Comparison of ENCODE assay signal across 8 cellular contexts in genomic region chr5:5421149-5421960, GRCh38. TPM values are rescaled to one million over a fixed set of nuclear protein-coding genes. Genes with fewer than 3 reads are reported as not detected.
DNase-seq lines count a peak whose midpoint lies in the region; ATAC-seq and TF ChIP-seq lines count a peak whose summit lies in the region.

No MANE protein-coding gene starts in this region.

- no peak for TF ChIP-seq POLR2A in esophagus muscularis mucosa (IDR thresholded peaks at IDR 0.05; ENCODE audit: low read depth)

- H3K9me3 ChIP-seq in left ventricle myocardium inferior (replicated peaks) (no peaks in the 10 kb centered on the region), esophagus muscularis mucosa (no peaks in the 10 kb centered on the region), trophoblast cell (ENCODE audit: insufficient read depth, low read depth, low read length) (no peaks in the 10 kb centered on the region)

- H4K12ac ChIP-seq in trophoblast cell (ENCODE audit: low read depth, low read length): peak overlapping the region; percentile 21

- peaks cover 10% of the 10 kb centered on the region for H3K79me1 ChIP-seq in trophoblast cell (ENCODE audit: low read length)

- H3K27ac ChIP-seq in left ventricle myocardium inferior (replicated peaks) (peak overlapping the region; percentile 98), esophagus muscularis mucosa (replicated peaks in 1 of 4) (peak overlapping the region; percentile 93 to 96 (median 96)), trophoblast cell (ENCODE audit: low read depth, low read length) (peak overlapping the region; percentile 66)

- peak overlapping the region; percentile 3 for H4K91ac ChIP-seq in trophoblast cell (ENCODE audit: low read depth, low read length)

- peak overlapping the region; percentile 15 for H2BK5ac ChIP-seq in trophoblast cell (ENCODE audit: low read depth, low read length, poor library complexity)

- no peak overlapping the region for H2BK12ac ChIP-seq in trophoblast cell (ENCODE audit: low read length)

- intact Hi-C loops in left ventricle myocardium inferior (cut with micrococcal nuclease) (no loop called here), left ventricle myocardium superior (cut with micrococcal nuclease) (no loop called here), esophagus muscularis mucosa (cut with DNase I) (loop anchor here (5.0 kb wide), 1 partner anchor 1281 kb away; no protein-coding TSS in a partner anchor)

- DNase-seq in left ventricle myocardium inferior (no peak), left ventricle myocardium superior (no peak), esophagus muscularis mucosa (ENCODE audit: extremely low spot score) (peak; percentile 78), trophoblast cell (peak in 1 of 2 donors; percentile 24), SKM-1 treated with dmso at 0.1 percent for 144 hours (lab: John Stamatoyannopoulos, UW; ENCODE audit: unreplicated experiment) (no peak), dedifferentiated amniotic fluid mesenchymal stem cell (ENCODE audit: extremely low spot score) (no peak)
- peak; percentile 23 to 28 for DNase-seq in activated CD4-positive, alpha-beta T cell treated with anti-CD3 and anti-CD28 coated beads, Interleukin-2, amount 50 U/mL, for 48 hours

- H3K36me3 ChIP-seq in left ventricle myocardium inferior (no peaks in the 10 kb centered on the region), esophagus muscularis mucosa (peaks cover 0 to 9% (median 0%) of the 10 kb centered on the region in 4 donors), trophoblast cell (ENCODE audit: control insufficient read depth in 1 of 2, insufficient read depth in 2 of 2, low read length in 2 of 2) (no peaks in the 10 kb centered on the region)

- no peak overlapping the region for H3K23ac ChIP-seq in trophoblast cell (ENCODE audit: low read length)

- TF ChIP-seq CTCF in left ventricle myocardium inferior (IDR thresholded peaks at IDR 0.05; ENCODE audit: borderline replicate concordance) (no peak), esophagus muscularis mucosa (IDR thresholded peaks at IDR 0.05) (no peak)

- H3K27me3 ChIP-seq in left ventricle myocardium inferior (ENCODE audit: low read depth) (no peaks in the 10 kb centered on the region), esophagus muscularis mucosa (no peaks in the 10 kb centered on the region), trophoblast cell (ENCODE audit: insufficient read depth, low read length) (no peaks in the 10 kb centered on the region)

- H3K4me3 ChIP-seq in left ventricle myocardium inferior (peak overlapping the region; percentile 94), esophagus muscularis mucosa (peak overlapping the region; percentile 96 to 100 (median 97)), trophoblast cell (ENCODE audit: low read depth, low read length) (peak overlapping the region; percentile 78)

- WGBS in esophagus muscularis mucosa: 14% methylated on average over 24 of the region's 24 CpGs
- no CpG with 5 or more reads among the region's 24 CpGs for WGBS in trophoblast cell (ENCODE audit: extremely low coverage, insufficient coverage, insufficient read length)

- peak overlapping the region; percentile 67 for H3K14ac ChIP-seq in trophoblast cell (ENCODE audit: low read length)

- peak overlapping the region; percentile 45 for H3K9ac ChIP-seq in trophoblast cell (ENCODE audit: low read length)

- peak overlapping the region; percentile 72 for H3K4me2 ChIP-seq in trophoblast cell (ENCODE audit: low read length)

- ATAC-seq in left ventricle myocardium superior: no peak
- peak; percentile 19 for ATAC-seq in HG03520 (IDR thresholded peaks at IDR 0.05; ENCODE audit: unreplicated experiment)

- H3K4me1 ChIP-seq in left ventricle myocardium inferior (peaks cover 50% of the 10 kb centered on the region), esophagus muscularis mucosa (peaks cover 26 to 50% (median 42%) of the 10 kb centered on the region in 4 donors), trophoblast cell (ENCODE audit: control insufficient read depth in 1 of 2, insufficient read depth in 2 of 2, low read length in 2 of 2) (peaks cover 5 to 9% of the 10 kb centered on the region in 2 experiments)

- H2BK120ac ChIP-seq in trophoblast cell (ENCODE audit: insufficient read depth, low read length, poor library complexity): no peak overlapping the region

- H3K79me2 ChIP-seq in trophoblast cell (ENCODE audit: control insufficient read depth, insufficient read depth, low read length, poor library complexity): peaks cover 14% of the 10 kb centered on the region

- peak overlapping the region; percentile 38 for H2AFZ ChIP-seq in trophoblast cell (ENCODE audit: insufficient read depth, low read length, poor library complexity)

- peak overlapping the region; percentile 2 for H3K4ac ChIP-seq in trophoblast cell (ENCODE audit: low read depth, low read length)

- no peak overlapping the region for H3K18ac ChIP-seq in trophoblast cell (ENCODE audit: low read length)

- no peak for TF ChIP-seq EP300 in esophagus muscularis mucosa (IDR thresholded peaks at IDR 0.05)

- no peak overlapping the region for H2AK5ac ChIP-seq in trophoblast cell (ENCODE audit: low read length)

- peak overlapping the region; percentile 78 for H4K8ac ChIP-seq in trophoblast cell (ENCODE audit: low read depth, low read length)

RNA-seq across cellular contexts. Expression of gene ICE1, which starts 1.1 kb away (rescaled TPM):
- total RNA-seq in left ventricle myocardium inferior: 17.5 TPM
- total RNA-seq in left ventricle myocardium superior: 18.3 TPM
- 10 to 100 TPM; 27.6 to 31.6 (median 30.1) TPM for total RNA-seq in esophagus muscularis mucosa
- polyA plus RNA-seq in trophoblast cell (2013): 15.4 and 15.9 TPM in 2 replicates

Comparison
In these comparisons a context has a peak if more than half of its experiments do, and no peak if none do; other contexts are left out.
1. DNase-seq: peak in activated CD4-positive, alpha-beta T cell treated with anti-CD3 and anti-CD28 coated beads, Interleukin-2, amount 50 U/mL, for 48 hours (2 of 2) and esophagus muscularis mucosa (single experiment); none in left ventricle myocardium inferior (single experiment), left ventricle myocardium superior (single experiment), SKM-1 treated with dmso at 0.1 percent for 144 hours (single experiment) and dedifferentiated amniotic fluid mesenchymal stem cell (single experiment).
2. Peak in every context shown above with its lines, with median percentiles within 50 percentile points of each other: H3K27ac ChIP-seq and H3K4me3 ChIP-seq.